1 cellular context compared by ENCODE assay signal in the genomic region with DNA sequence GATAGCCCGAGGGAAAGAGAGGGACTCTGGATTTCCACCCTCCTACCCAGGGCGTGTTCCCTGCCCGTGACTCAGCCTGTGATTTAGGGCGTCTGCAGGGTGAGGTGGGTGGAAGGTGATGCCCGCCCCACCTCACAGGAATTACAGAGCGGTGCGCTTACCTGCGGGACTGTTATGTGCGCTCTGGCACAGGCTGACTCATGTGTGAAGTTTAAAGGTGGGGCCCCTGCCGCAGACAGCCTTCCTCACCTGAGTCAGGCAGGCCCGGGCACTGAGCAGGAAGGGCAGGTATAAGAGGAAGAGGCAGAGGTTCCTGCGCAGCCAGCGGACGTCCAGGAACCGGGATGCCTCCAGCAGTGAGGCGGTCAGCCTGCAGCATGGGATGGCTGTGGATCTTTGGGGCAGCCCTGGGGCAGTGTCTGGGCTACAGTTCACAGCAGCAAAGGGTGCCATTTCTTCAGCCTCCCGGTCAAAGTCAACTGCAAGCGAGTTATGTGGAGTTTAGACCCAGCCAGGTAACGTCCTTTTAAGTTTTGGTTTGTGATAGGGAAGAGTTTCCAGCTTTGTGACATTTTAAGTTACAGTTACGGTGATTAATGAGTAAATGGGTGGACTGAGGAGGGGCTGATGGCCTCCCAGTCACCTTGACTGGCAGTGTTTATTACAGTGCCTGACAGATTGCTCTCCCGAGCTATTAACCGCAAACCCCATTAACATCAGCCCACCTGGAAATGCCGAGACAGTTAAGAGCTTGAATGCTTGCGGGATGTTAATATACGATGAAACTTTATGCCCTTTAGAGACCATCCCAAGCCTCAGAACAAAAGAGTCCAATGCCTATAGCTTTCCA.
TF ChIP-seq lines count a peak whose summit lies in the region.

No MANE protein-coding gene starts in this region.

TF ChIP-seq in HepG2, 621 proteins besides CTCF, POLR2A, EP300 and RAD21 (continued from another document):
- 0 out of 2 replicates have a peak, but pooled peaks have one; percentile 35 for TF ChIP-seq UBTF (CRISPR knock-in tag; IDR thresholded peaks at IDR 0.05)
- peak; percentile 36; the same call in 1 of the 2 replicates for TF ChIP-seq HNF4A (CRISPR knock-in tag; IDR thresholded peaks at IDR 0.05)
- TF ChIP-seq, protein P1, sequence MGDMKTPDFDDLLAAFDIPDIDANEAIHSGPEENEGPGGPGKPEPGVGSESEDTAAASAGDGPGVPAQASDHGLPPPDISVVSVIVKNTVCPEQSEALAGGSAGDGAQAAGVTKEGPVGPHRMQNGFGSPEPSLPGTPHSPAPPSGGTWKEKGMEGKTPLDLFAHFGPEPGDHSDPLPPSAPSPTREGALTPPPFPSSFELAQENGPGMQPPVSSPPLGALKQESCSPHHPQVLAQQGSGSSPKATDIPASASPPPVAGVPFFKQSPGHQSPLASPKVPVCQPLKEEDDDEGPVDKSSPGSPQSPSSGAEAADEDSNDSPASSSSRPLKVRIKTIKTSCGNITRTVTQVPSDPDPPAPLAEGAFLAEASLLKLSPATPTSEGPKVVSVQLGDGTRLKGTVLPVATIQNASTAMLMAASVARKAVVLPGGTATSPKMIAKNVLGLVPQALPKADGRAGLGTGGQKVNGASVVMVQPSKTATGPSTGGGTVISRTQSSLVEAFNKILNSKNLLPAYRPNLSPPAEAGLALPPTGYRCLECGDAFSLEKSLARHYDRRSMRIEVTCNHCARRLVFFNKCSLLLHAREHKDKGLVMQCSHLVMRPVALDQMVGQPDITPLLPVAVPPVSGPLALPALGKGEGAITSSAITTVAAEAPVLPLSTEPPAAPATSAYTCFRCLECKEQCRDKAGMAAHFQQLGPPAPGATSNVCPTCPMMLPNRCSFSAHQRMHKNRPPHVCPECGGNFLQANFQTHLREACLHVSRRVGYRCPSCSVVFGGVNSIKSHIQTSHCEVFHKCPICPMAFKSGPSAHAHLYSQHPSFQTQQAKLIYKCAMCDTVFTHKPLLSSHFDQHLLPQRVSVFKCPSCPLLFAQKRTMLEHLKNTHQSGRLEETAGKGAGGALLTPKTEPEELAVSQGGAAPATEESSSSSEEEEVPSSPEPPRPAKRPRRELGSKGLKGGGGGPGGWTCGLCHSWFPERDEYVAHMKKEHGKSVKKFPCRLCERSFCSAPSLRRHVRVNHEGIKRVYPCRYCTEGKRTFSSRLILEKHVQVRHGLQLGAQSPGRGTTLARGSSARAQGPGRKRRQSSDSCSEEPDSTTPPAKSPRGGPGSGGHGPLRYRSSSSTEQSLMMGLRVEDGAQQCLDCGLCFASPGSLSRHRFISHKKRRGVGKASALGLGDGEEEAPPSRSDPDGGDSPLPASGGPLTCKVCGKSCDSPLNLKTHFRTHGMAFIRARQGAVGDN (CRISPR knock-in tag; IDR thresholded peaks at IDR 0.05): peak; percentile 25; the same call in 1 of the 2 replicates
- TF ChIP-seq, protein P2, sequence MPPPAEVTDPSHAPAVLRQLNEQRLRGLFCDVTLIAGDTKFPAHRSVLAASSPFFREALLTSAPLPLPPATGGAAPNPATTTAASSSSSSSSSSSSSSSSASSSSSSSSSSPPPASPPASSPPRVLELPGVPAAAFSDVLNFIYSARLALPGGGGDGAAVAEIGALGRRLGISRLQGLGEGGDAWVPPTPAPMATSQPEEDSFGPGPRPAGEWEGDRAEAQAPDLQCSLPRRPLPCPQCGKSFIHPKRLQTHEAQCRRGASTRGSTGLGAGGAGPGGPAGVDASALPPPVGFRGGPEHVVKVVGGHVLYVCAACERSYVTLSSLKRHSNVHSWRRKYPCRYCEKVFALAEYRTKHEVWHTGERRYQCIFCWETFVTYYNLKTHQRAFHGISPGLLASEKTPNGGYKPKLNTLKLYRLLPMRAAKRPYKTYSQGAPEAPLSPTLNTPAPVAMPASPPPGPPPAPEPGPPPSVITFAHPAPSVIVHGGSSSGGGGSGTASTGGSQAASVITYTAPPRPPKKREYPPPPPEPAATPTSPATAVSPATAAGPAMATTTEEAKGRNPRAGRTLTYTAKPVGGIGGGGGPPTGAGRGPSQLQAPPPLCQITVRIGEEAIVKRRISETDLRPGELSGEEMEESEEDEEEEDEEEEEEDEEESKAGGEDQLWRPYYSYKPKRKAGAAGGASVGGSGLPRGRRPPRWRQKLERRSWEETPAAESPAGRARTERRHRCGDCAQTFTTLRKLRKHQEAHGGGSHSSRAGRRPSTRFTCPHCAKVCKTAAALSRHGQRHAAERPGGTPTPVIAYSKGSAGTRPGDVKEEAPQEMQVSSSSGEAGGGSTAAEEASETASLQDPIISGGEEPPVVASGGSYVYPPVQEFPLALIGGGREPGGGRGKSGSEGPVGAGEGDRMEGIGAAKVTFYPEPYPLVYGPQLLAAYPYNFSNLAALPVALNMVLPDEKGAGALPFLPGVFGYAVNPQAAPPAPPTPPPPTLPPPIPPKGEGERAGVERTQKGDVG (CRISPR knock-in tag; IDR thresholded peaks at IDR 0.05; ENCODE audit: borderline replicate concordance): 0 out of 2 replicates have a peak, but pooled peaks have one; percentile 28
- TF ChIP-seq, protein P3, sequence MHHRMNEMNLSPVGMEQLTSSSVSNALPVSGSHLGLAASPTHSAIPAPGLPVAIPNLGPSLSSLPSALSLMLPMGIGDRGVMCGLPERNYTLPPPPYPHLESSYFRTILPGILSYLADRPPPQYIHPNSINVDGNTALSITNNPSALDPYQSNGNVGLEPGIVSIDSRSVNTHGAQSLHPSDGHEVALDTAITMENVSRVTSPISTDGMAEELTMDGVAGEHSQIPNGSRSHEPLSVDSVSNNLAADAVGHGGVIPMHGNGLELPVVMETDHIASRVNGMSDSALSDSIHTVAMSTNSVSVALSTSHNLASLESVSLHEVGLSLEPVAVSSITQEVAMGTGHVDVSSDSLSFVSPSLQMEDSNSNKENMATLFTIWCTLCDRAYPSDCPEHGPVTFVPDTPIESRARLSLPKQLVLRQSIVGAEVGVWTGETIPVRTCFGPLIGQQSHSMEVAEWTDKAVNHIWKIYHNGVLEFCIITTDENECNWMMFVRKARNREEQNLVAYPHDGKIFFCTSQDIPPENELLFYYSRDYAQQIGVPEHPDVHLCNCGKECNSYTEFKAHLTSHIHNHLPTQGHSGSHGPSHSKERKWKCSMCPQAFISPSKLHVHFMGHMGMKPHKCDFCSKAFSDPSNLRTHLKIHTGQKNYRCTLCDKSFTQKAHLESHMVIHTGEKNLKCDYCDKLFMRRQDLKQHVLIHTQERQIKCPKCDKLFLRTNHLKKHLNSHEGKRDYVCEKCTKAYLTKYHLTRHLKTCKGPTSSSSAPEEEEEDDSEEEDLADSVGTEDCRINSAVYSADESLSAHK (CRISPR knock-in tag; IDR thresholded peaks at IDR 0.05; ENCODE audit: borderline replicate concordance): no peak
- no peak for TF ChIP-seq ZNF773 (CRISPR knock-in tag; IDR thresholded peaks at IDR 0.05; ENCODE audit: borderline replicate concordance)
- TF ChIP-seq ZNF292 (CRISPR knock-in tag; IDR thresholded peaks at IDR 0.05; ENCODE audit: borderline replicate concordance, low read depth): 0 out of 2 replicates have a peak, but pooled peaks have one; percentile 52
- no peak for TF ChIP-seq ZNF720 (CRISPR knock-in tag; IDR thresholded peaks at IDR 0.05)
- TF ChIP-seq SALL1 (CRISPR knock-in tag; IDR thresholded peaks at IDR 0.05): peak; percentile 23; the same call in 1 of the 2 replicates
